ENCODE assay signal across 8 cellular contexts in the genomic region with DNA sequence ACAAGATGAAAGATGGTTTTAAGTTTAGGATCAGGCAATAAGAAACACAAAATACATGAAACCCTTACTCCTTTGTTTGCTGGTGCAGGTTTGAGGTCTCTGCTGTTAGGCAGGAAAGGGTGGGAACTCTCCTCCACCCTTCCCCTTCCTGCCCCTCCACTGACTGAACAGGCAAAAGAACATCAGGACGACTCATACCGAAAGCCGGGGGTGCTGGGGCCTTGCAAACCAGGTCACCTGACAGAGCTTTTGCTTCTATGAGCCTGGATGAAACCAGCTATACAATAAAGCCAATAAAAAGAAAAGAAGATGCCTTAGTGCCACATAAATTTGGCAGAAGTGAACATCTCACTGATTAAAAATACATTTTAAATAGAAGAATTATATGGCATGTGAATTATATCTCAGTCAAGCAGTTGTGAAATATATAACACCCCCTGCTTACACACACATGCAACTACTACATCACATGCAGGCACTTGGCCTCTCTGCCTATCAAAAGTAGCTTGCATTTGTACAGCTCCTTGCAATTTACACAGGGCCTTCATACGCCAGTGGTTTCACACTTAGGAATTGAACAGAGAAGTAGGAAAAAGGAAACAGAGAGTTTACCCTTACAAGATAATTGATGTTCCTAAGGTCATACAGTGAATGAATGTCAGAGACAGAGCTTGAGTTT.
DNase-seq lines count a peak whose midpoint lies in the region; ATAC-seq lines count a peak whose summit lies in the region.

No MANE protein-coding gene starts in this region.

- ATAC-seq in GM18868 (IDR thresholded peaks at IDR 0.05; ENCODE audit: unreplicated experiment) (peak; percentile 90), HG02970 (IDR thresholded peaks at IDR 0.05; ENCODE audit: low FRiP score, unreplicated experiment) (peak; percentile 73)
- ATAC-seq in central memory CD8-positive, alpha-beta T cell (replicated peaks; ENCODE audit: extremely low read depth, poor library complexity, severe bottlenecking) = peak; percentile 77

- H3K9me3 Mint-ChIP-seq in central memory CD8-positive, alpha-beta T cell = no peaks in the 10 kb centered on the region

- peak overlapping the region; percentile 63 for H3K4me3 Mint-ChIP-seq in central memory CD8-positive, alpha-beta T cell

- H3K36me3 Mint-ChIP-seq in central memory CD8-positive, alpha-beta T cell (ENCODE audit: insufficient read depth) = no peaks in the 10 kb centered on the region

- peak overlapping the region; percentile 88 for H3K27ac Mint-ChIP-seq in central memory CD8-positive, alpha-beta T cell (ENCODE audit: low read depth)

- no peaks in the 10 kb centered on the region for H3K27me3 Mint-ChIP-seq in central memory CD8-positive, alpha-beta T cell

- H3K4me1 Mint-ChIP-seq in central memory CD8-positive, alpha-beta T cell = peaks cover 94% of the 10 kb centered on the region

- peak in 4 of 5 experiments; percentile 38 to 97 (median 52) for DNase-seq in T-helper 2 cell
- DNase-seq in central memory CD8-positive, alpha-beta T cell (ENCODE audit: low spot score in 2 of 2) = peak in 1 of 2 donors; percentile 19
- DNase-seq in stimulated activated CD4-positive, alpha-beta T cell treated with anti-CD3 and anti-CD28 coated beads, Interleukin-2, amount 100 ng/mL, for 48 hours = peak; percentile 50 to 54
- DNase-seq in NCI-H526 (lab: John Stamatoyannopoulos, UW) = no peak
- DNase-seq in SW 1271 (lab: John Stamatoyannopoulos, UW) = no peak
- DNase-seq in amniotic stem cell (lab: John Stamatoyannopoulos, UW) = no peak

Comparison
In these comparisons a context has a peak if more than half of its experiments do, and no peak if none do; other contexts are left out.
1. DNase-seq: peak in T-helper 2 cell (4 of 5) and stimulated activated CD4-positive, alpha-beta T cell treated with anti-CD3 and anti-CD28 coated beads, Interleukin-2, amount 100 ng/mL, for 48 hours (2 of 2); none in NCI-H526 (0 of 2), SW 1271 (0 of 2) and amniotic stem cell (single experiment).
2. Peak in every context shown above with its lines, with median percentiles within 50 percentile points of each other: ATAC-seq.